12 cellular contexts compared by ENCODE assay signal in genomic region chr14:52044791-52045522, GRCh38. TPM values are rescaled to one million over a fixed set of nuclear protein-coding genes. Genes with fewer than 3 reads are reported as not detected.
DNase-seq lines count a peak whose midpoint lies in the region; ATAC-seq, FAIRE-seq and TF ChIP-seq lines count a peak whose summit lies in the region.
"Had no signal": no experiment of that assay in that cellular context is flagged by ENCODE, and none has a peak within 500 bp of the region (broad histone marks: within the 10 kb centered on the region; RNA-seq: fewer than 3 reads in every experiment).

No MANE protein-coding gene starts in this region.

- 0 out of 6 replicates have a peak overlapping the region, but pooled peaks of 1 of the 2 experiments have one; percentile 5 for H3K27ac ChIP-seq in A549
- H3K27ac ChIP-seq in mammary epithelial cell (ENCODE audit: insufficient read depth, low read depth, low read length), result no peak overlapping the region
- H3K27ac ChIP-seq in lung (ENCODE audit: low read depth in 1 of 2, low read length in 1 of 2), result peak overlapping the region; percentile 15 to 68

- TF ChIP-seq POLR2A in A549 (IDR thresholded peaks at IDR 0.05; ENCODE audit: low read length), result no peak

- H3K9ac ChIP-seq in mammary epithelial cell (ENCODE audit: insufficient read depth, low read length), result no peak overlapping the region

- in situ Hi-C loops in mammary epithelial cell (cut with MboI; ENCODE audit: low sequenced_read_pairs in 2 of 2), result loop anchor here in 1 of 2 donors (25.0 kb wide), 1 partner anchor 92 kb away; no protein-coding TSS in a partner anchor

- WGBS in A549 (ENCODE audit: missing lambda C conversion rate), result 65% methylated on average over 11 of the region's 11 CpGs
- WGBS in mammary epithelial cell (ENCODE audit: low coverage, missing lambda C conversion rate), result 84% methylated on average over 11 of the region's 11 CpGs
- 75 to 86% methylated on average over 11 of the region's 11 CpGs for WGBS in lung, 2 donors

- TF ChIP-seq CTCF in A549 (IDR thresholded peaks at IDR 0.05), result no peak
- TF ChIP-seq CTCF in mammary epithelial cell (conservative IDR thresholded peaks at IDR 0.05 in 1 of 2, IDR thresholded peaks at IDR 0.05 in 1 of 2; ENCODE audit: extremely low read depth in 1 of 2, insufficient read depth in 1 of 2, low read depth in 1 of 2, low read length in 2 of 2), result no peak
- no peak for TF ChIP-seq CTCF in lung (IDR thresholded peaks at IDR 0.05; ENCODE audit: control extremely low read depth, extremely low read depth)

- FAIRE-seq in A549 (lab: Jason Lieb, UNC), result no peak

- H3K4me2 ChIP-seq in A549, result peak overlapping the region; percentile 33; the same call in 2 of the 3 replicates
- H3K4me2 ChIP-seq in mammary epithelial cell (ENCODE audit: insufficient read depth, low read depth, low read length), result no peak overlapping the region

- H4K20me1 ChIP-seq in mammary epithelial cell (ENCODE audit: insufficient read depth, low read length), result no peaks in the 10 kb centered on the region

- no peak overlapping the region for H2AFZ ChIP-seq in mammary epithelial cell (ENCODE audit: low read depth, low read length)

- H3K9me3 ChIP-seq in A549, result no peaks in the 10 kb centered on the region
- H3K9me3 ChIP-seq in mammary epithelial cell (replicated peaks; ENCODE audit: insufficient read depth, low read length), result no peaks in the 10 kb centered on the region
- no peaks in the 10 kb centered on the region for H3K9me3 ChIP-seq in lung (ENCODE audit: control insufficient read depth in 2 of 2, insufficient read depth in 1 of 2, low read length in 1 of 2)
- H3K9me3 ChIP-seq: Caco-2 had no signal

- TF ChIP-seq RAD21 in A549 (conservative IDR thresholded peaks at IDR 0.05 in 1 of 2, IDR thresholded peaks at IDR 0.05 in 1 of 2), result no peak

- dilution Hi-C loops in mammary epithelial cell (cut with HindIII; ENCODE audit: low sequenced_read_pairs), result loop anchor here (5.0 kb wide), 1 partner anchor 87 kb away; no protein-coding TSS in a partner anchor

- BruUV-seq in mammary epithelial cell (replicated peaks; lab: Mats Ljungman, UMichigan), result no TSS peak

- ATAC-seq in A549 (peak; percentile 51 to 59; a peak in 3 of 6 replicates), lung (ENCODE audit: insufficient read depth, low FRiP score) (no peak), HG03139 (IDR thresholded peaks at IDR 0.05; ENCODE audit: unreplicated experiment) (no peak)

- peaks cover 5% of the 10 kb centered on the region for H3K79me2 ChIP-seq in mammary epithelial cell (ENCODE audit: insufficient read depth, low read length)

- H3K36me3 ChIP-seq in mammary epithelial cell (ENCODE audit: insufficient read depth, low read length) (no peaks in the 10 kb centered on the region), lung (ENCODE audit: control insufficient read depth in 2 of 2, insufficient read depth in 2 of 2, low read length in 2 of 2) (peaks cover 0 to 6% of the 10 kb centered on the region in 2 donors)

- H3K27me3 ChIP-seq in mammary epithelial cell (ENCODE audit: insufficient read depth, low read length) (no peaks in the 10 kb centered on the region), lung (ENCODE audit: control insufficient read depth, insufficient read depth) (no peaks in the 10 kb centered on the region)

- intact Hi-C loops in mammary epithelial cell (cut with micrococcal nuclease), result no loop called here

- H3K4me3 ChIP-seq in A549 (no peak overlapping the region), mammary epithelial cell (replicated peaks in 1 of 3; ENCODE audit: insufficient read depth in 1 of 3, low read depth in 2 of 3, low read length in 3 of 3) (no peak overlapping the region), lung (no peak overlapping the region)

- H3K4me1 ChIP-seq in A549 (peaks cover 19% of the 10 kb centered on the region), mammary epithelial cell (ENCODE audit: insufficient read depth, low read length) (peaks cover 9% of the 10 kb centered on the region), lung (ENCODE audit: control insufficient read depth in 2 of 2, insufficient read depth in 2 of 2, low read length in 2 of 2) (peaks cover 6 to 32% of the 10 kb centered on the region in 2 donors)

- no peak for TF ChIP-seq EP300 in A549 (IDR thresholded peaks at IDR 0.05)

- DNase-seq in A549 (ENCODE audit: low read depth in 1 of 2, low spot score in 1 of 2) (peak in 1 of 2 experiments; percentile 20), HCEC 1CT (peak; percentile 96), mammary epithelial cell (peak; percentile 60), lung (ENCODE audit: low spot score) (no peak), NCI-H524 treated with DMSO at 0.1 percent for 48 hours (lab: John Stamatoyannopoulos, UW) (no peak), DMS114 treated with DMSO at 0.1 percent for 48 hours (lab: John Stamatoyannopoulos, UW; ENCODE audit: unreplicated experiment) (no peak), SW480 (ENCODE audit: low spot score) (no peak)
- DNase-seq: Caco-2; NCI-H1436; stimulated activated naive B cell treated with anti-CD40 and anti-IgM and Interleukin-4, amounts not matched to agents 10 μg/mL and 1 μg/mL and 100 μg/mL, for 72 hours had no signal

- POLR2A ChIA-PET in A549 (lab: Yijun Ruan, JAX), result interaction anchor here (0.7 kb wide), 1 partner anchor 428 kb away, joined by 8 read pairs; no protein-coding TSS in a partner anchor

- CTCF ChIA-PET in A549 (lab: Yijun Ruan, JAX) (interaction anchor here (0.7 to 8.1 kb wide), 14 partner anchors 9 to 1098 kb away, joined by 3 to 68 read pairs (median 3); partner anchors contain the start of gene NID2), mammary epithelial cell (lab: Charles Lee; ENCODE audit: low non-redundant PET) (no interaction called here)

TF ChIP-seq in A549, 52 proteins besides CTCF, POLR2A, EP300 and RAD21:
- TF ChIP-seq FOSL2 (IDR thresholded peaks at IDR 0.05), result 0 out of 2 replicates have a peak, but pooled peaks have one; percentile 20
- peak; percentile 40; the same call in 1 of the 2 replicates for TF ChIP-seq FOSL2 (CRISPR knock-in tag; IDR thresholded peaks at IDR 0.05)
- TF ChIP-seq PBX3 (IDR thresholded peaks at IDR 0.05), result no peak
- no peak for TF ChIP-seq RCOR1 (IDR thresholded peaks at IDR 0.05; ENCODE audit: low read depth, low read length)
- TF ChIP-seq CHD2 (IDR thresholded peaks at IDR 0.05; ENCODE audit: low read length, partially characterized antibody), result no peak
- TF ChIP-seq EHMT2 (IDR thresholded peaks at IDR 0.05; ENCODE audit: low read depth), result no peak
- TF ChIP-seq TFCP2L1 (CRISPR knock-in tag; IDR thresholded peaks at IDR 0.05), result no peak
- no peak for TF ChIP-seq TP53 (CRISPR knock-in tag; IDR thresholded peaks at IDR 0.05)

RNA-seq across cellular contexts. Expression of gene NID2, which starts 23.9 kb away (rescaled TPM):
- polyA plus RNA-seq in A549 (2011; rRNA removed) (7.3 and 10.3 TPM in 2 replicates), A549 (2017; fragmentation: RNase III; extraction: RNeasy Plus Mini Kit Qiagen cat#74134 plus additional on column Dnase treatment) (18.9 to 23.3 TPM (median 20.6 TPM) in 3 replicates), mammary epithelial cell (20.6 TPM), lung (1 to 10 TPM; 3.4 to 6.0 TPM)
- polyA plus RNA-seq in A549 (2012; cell fraction: cytosol; rRNA removed), result 1.8 and 2.0 TPM in 2 replicates
- polyA plus RNA-seq in A549 (2012; cell fraction: nucleus; rRNA removed), result 7.0 and 7.2 TPM in 2 replicates
- 7.8 and 7.9 TPM in 2 replicates for polyA minus RNA-seq in A549 (2011; rRNA and poly(A)+ RNA removed)
- total RNA-seq in mammary epithelial cell (10 to 100 TPM in 1 of 2 donors, 1 to 10 TPM in 1; 4.8 to 17.2 TPM), lung (100 to 1,000 TPM in 1 of 2 donors, 1 to 10 TPM in 1; 9.7 to 116 TPM)
- polyA minus RNA-seq in mammary epithelial cell, result 36.6 TPM
- total RNA-seq: SK-MEL-5 had no signal

RNA-seq across cellular contexts. Expression of gene RTRAF, which starts 55.6 kb away (rescaled TPM):
- polyA plus RNA-seq in A549 (2011; rRNA removed) (289 and 341 TPM in 2 replicates), A549 (2017; fragmentation: RNase III; extraction: RNeasy Plus Mini Kit Qiagen cat#74134 plus additional on column Dnase treatment) (271 to 321 TPM (median 285 TPM) in 3 replicates), mammary epithelial cell (82.0 TPM), lung (100 to 1,000 TPM in 1 of 2 donors, 10 to 100 TPM in 1; 84.1 to 167 TPM)
- 95.8 and 104 TPM in 2 replicates for polyA plus RNA-seq in A549 (2012; cell fraction: cytosol; rRNA removed)
- polyA plus RNA-seq in A549 (2012; cell fraction: nucleus; rRNA removed), result 17.8 and 18.6 TPM in 2 replicates
- 80.7 and 85.4 TPM in 2 replicates for polyA minus RNA-seq in A549 (2011; rRNA and poly(A)+ RNA removed)
- total RNA-seq in mammary epithelial cell (100 to 1,000 TPM in 1 of 2 donors, 10 to 100 TPM in 1; 52.7 to 176 TPM), lung (100 to 1,000 TPM; 112 to 156 TPM)
- polyA minus RNA-seq in mammary epithelial cell, result 105 TPM

Comparison
In these comparisons a context has a peak if more than half of its experiments do, and no peak if none do; other contexts are left out.
1. ATAC-seq: peak in A549 (2 of 2); none in lung (single experiment) and HG03139 (single experiment).
2. DNase-seq: peak in HCEC 1CT (single experiment) and mammary epithelial cell (single experiment); none in lung (single experiment), NCI-H524 treated with DMSO at 0.1 percent for 48 hours (single experiment), DMS114 treated with DMSO at 0.1 percent for 48 hours (single experiment) and SW480 (single experiment).